16 cellular contexts compared by ENCODE assay signal in the genomic region with DNA sequence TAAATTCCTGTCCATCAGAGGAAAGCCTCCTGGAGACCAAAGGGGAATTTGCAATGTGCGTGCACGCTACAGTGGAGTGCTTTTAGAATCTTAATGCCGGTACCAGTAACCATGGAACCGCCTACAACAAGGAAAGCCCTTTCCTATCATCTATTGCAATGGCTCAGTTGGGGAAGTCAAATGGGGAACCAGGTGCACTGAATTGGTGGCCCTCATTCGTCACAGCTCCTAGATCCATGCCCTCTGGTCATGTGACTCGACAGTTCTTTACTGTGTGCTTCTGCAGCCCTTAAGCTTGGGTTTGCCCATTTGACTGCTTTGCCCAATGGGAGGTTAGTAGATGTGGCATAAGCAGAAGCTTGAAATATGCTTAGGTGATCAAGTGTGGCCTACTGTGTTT.
DNase-seq lines count a peak whose midpoint lies in the region; ATAC-seq and TF ChIP-seq lines count a peak whose summit lies in the region.
"Had no signal": no experiment of that assay in that cellular context is flagged by ENCODE, and none has a peak within 500 bp of the region (broad histone marks: within the 10 kb centered on the region; RNA-seq: fewer than 3 reads in every experiment).

No MANE protein-coding gene starts in this region.

- H3K27ac Mint-ChIP-seq in stimulated activated naive CD8-positive, alpha-beta T cell treated with anti-CD3 and anti-CD28 coated beads, Interleukin-15, Interleukin-2, amounts not matched to agents 100 ng/mL and 50 ng/mL, for 24 hours = peak overlapping the region; percentile 67
- H3K27ac Mint-ChIP-seq in glutamatergic neuron (ENCODE audit: unreplicated experiment) = peak overlapping the region; percentile 17
- H3K27ac Mint-ChIP-seq: type B pancreatic cell had no signal

- no peak for ATAC-seq in stimulated activated naive CD8-positive, alpha-beta T cell treated with anti-CD3 and anti-CD28 coated beads, Interleukin-15, Interleukin-2, amounts not matched to agents 100 U/mL and 50 U/mL, for 24 hours
- ATAC-seq in HG03095 (IDR thresholded peaks at IDR 0.05; ENCODE audit: unreplicated experiment) (no peak), HG03045 (IDR thresholded peaks at IDR 0.05; ENCODE audit: unreplicated experiment) (no peak)

- no peaks in the 10 kb centered on the region for H3K27me3 Mint-ChIP-seq in stimulated activated naive CD8-positive, alpha-beta T cell treated with anti-CD3 and anti-CD28 coated beads, Interleukin-15, Interleukin-2, amounts not matched to agents 100 ng/mL and 50 ng/mL, for 24 hours
- H3K27me3 Mint-ChIP-seq in glutamatergic neuron (ENCODE audit: unreplicated experiment) = peaks cover 6% of the 10 kb centered on the region
- H3K27me3 Mint-ChIP-seq: type B pancreatic cell had no signal

- DNase-seq in stimulated activated naive CD8-positive, alpha-beta T cell treated with anti-CD3 and anti-CD28 coated beads, Interleukin-15, Interleukin-2, amounts not matched to agents 100 U/mL and 50 U/mL, for 24 hours = no peak
- DNase-seq in SKM-1 treated with dmso at 0.1 percent for 144 hours (lab: John Stamatoyannopoulos, UW; ENCODE audit: unreplicated experiment) (peak; percentile 40), glutamatergic neuron (no peak), foreskin fibroblast (no peak), hypothalamus (lab: John Stamatoyannopoulos, UW) (no peak)
- DNase-seq: activated CD8-positive, alpha-beta memory T cell treated with anti-CD3 and anti-CD28 coated beads, Interleukin-2, amount 50 U/mL, for 4 hours; EL; left cardiac atrium; NCI-H1694; NCI-H526; stimulated activated CD4-positive, alpha-beta T cell treated with anti-CD3 and anti-CD28 coated beads, Interleukin-2, amount 100 ng/mL, for 24 hours; stimulated activated CD8-positive, alpha-beta memory T cell treated with anti-CD3 and anti-CD28 coated beads, Interleukin-4, amount 100 ng/mL, for 48 hours had no signal

- no peak overlapping the region for H3K4me3 ChIP-seq in foreskin fibroblast (ENCODE audit: low read depth in 1 of 2, low read length in 2 of 2)

- peaks cover 85% of the 10 kb centered on the region for H3K4me1 Mint-ChIP-seq in stimulated activated naive CD8-positive, alpha-beta T cell treated with anti-CD3 and anti-CD28 coated beads, Interleukin-15, Interleukin-2, amounts not matched to agents 100 ng/mL and 50 ng/mL, for 24 hours (ENCODE audit: low read depth)
- H3K4me1 Mint-ChIP-seq in glutamatergic neuron (ENCODE audit: low read depth, unreplicated experiment) = peaks cover 31% of the 10 kb centered on the region

- peaks cover 12% of the 10 kb centered on the region for H3K36me3 Mint-ChIP-seq in stimulated activated naive CD8-positive, alpha-beta T cell treated with anti-CD3 and anti-CD28 coated beads, Interleukin-15, Interleukin-2, amounts not matched to agents 100 ng/mL and 50 ng/mL, for 24 hours (ENCODE audit: low read depth)
- H3K36me3 Mint-ChIP-seq in glutamatergic neuron (ENCODE audit: unreplicated experiment) = no peaks in the 10 kb centered on the region
- H3K36me3 Mint-ChIP-seq: type B pancreatic cell had no signal

- no peaks in the 10 kb centered on the region for H3K9me3 Mint-ChIP-seq in stimulated activated naive CD8-positive, alpha-beta T cell treated with anti-CD3 and anti-CD28 coated beads, Interleukin-15, Interleukin-2, amounts not matched to agents 100 ng/mL and 50 ng/mL, for 24 hours
- H3K9me3 Mint-ChIP-seq in glutamatergic neuron (ENCODE audit: unreplicated experiment) = peaks cover 3% of the 10 kb centered on the region
- H3K9me3 Mint-ChIP-seq: type B pancreatic cell had no signal

- TF ChIP-seq CTCF in glutamatergic neuron (IDR thresholded peaks at IDR 0.05; ENCODE audit: partially characterized antibody, unreplicated experiment) (no peak), foreskin fibroblast (IDR thresholded peaks at IDR 0.05; ENCODE audit: low read depth, low read length) (no peak)

- H3K4me3 Mint-ChIP-seq in stimulated activated naive CD8-positive, alpha-beta T cell treated with anti-CD3 and anti-CD28 coated beads, Interleukin-15, Interleukin-2, amounts not matched to agents 100 ng/mL and 50 ng/mL, for 24 hours = no peak overlapping the region
- H3K4me3 Mint-ChIP-seq in glutamatergic neuron (ENCODE audit: unreplicated experiment) = no peak overlapping the region
- H3K4me3 Mint-ChIP-seq: type B pancreatic cell had no signal
